12 cellular contexts compared by ENCODE assay signal in genomic region chr15:79872358-79873017, GRCh38. TPM values are rescaled to one million over a fixed set of nuclear protein-coding genes. Genes with fewer than 3 reads are reported as not detected.
DNase-seq lines count a peak whose midpoint lies in the region; ATAC-seq, FAIRE-seq and TF ChIP-seq lines count a peak whose summit lies in the region.
"Had no signal": no experiment of that assay in that cellular context is flagged by ENCODE, and none has a peak within 500 bp of the region (broad histone marks: within the 10 kb centered on the region; RNA-seq: fewer than 3 reads in every experiment).

No MANE protein-coding gene starts in this region.

- H3K4me2 ChIP-seq in GM23338 (no peak overlapping the region), GM12878 (ENCODE audit: control insufficient read depth, insufficient read depth) (no peak overlapping the region)
- H3K4me2 ChIP-seq: PC-9 had no signal

- peaks cover 9% of the 10 kb centered on the region; the same call in 1 of the 2 replicates for H3K9me2 ChIP-seq in GM23338 (ENCODE audit: insufficient read depth)

- H3K4me3 ChIP-seq in GM23338, result no peak overlapping the region
- no peak overlapping the region for H3K4me3 ChIP-seq in GM12878
- no peak overlapping the region for H3K4me3 ChIP-seq in heart right ventricle
- no peak overlapping the region for H3K4me3 ChIP-seq in psoas muscle
- H3K4me3 ChIP-seq: gastrocnemius medialis, K562, PC-9 had no signal

- no peak for FAIRE-seq in GM12878 (lab: Jason Lieb, UNC)
- FAIRE-seq: K562 had no signal

- no peak overlapping the region for H3K27ac ChIP-seq in GM23338 (ENCODE audit: low read depth)
- no peak overlapping the region for H3K27ac ChIP-seq in GM12878 (ENCODE audit: control insufficient read depth, insufficient read depth)
- peak overlapping the region in 1 of 10 donors; percentile 42 for H3K27ac ChIP-seq in heart right ventricle
- H3K27ac ChIP-seq in psoas muscle, result no peak overlapping the region
- H3K27ac ChIP-seq: gastrocnemius medialis, PC-9 had no signal

- TF ChIP-seq RAD21 in GM12878 (IDR thresholded peaks at IDR 0.05; ENCODE audit: insufficient read depth, low read depth, low read length), result no peak

- no peaks in the 10 kb centered on the region for H3K27me3 ChIP-seq in GM23338 (ENCODE audit: insufficient read depth)
- H3K27me3 ChIP-seq in GM12878 (replicated peaks in 1 of 2; ENCODE audit: control insufficient read depth in 2 of 2, insufficient read depth in 2 of 2, low read length in 1 of 2), result no peaks in the 10 kb centered on the region
- H3K27me3 ChIP-seq in heart right ventricle, result no peaks in the 10 kb centered on the region
- H3K27me3 ChIP-seq in psoas muscle (ENCODE audit: insufficient read depth in 3 of 3, low read length in 2 of 3), result no peaks in the 10 kb centered on the region
- H3K27me3 ChIP-seq: gastrocnemius medialis had no signal

- H3K36me3 ChIP-seq in GM23338 (ENCODE audit: insufficient read depth) (peaks cover 32% of the 10 kb centered on the region), GM12878 (ENCODE audit: control insufficient read depth in 2 of 2, insufficient read depth in 2 of 2, low read length in 1 of 2) (peaks cover 8 to 12% of the 10 kb centered on the region in 2 experiments), heart right ventricle (peaks cover 0 to 70% (median 3%) of the 10 kb centered on the region in 9 donors), psoas muscle (ENCODE audit: insufficient read depth in 1 of 2, low read depth in 1 of 2) (peaks cover 8% of the 10 kb centered on the region in 2 donors)

- 79% methylated on average over 8 of the region's 8 CpGs for WGBS in GM12878 (ENCODE audit: insufficient coverage, insufficient replicate concordance, low lambda C conversion rate, missing lambda C conversion rate)
- 84 to 89% methylated on average over 8 of the region's 8 CpGs for WGBS in heart right ventricle, 2 donors
- 86 to 92% (median 88%) methylated on average over 8 of the region's 8 CpGs for WGBS in psoas muscle, 3 donors

- H4K20me1 ChIP-seq in GM23338 (replicated peaks; ENCODE audit: insufficient read depth), result no peaks in the 10 kb centered on the region
- H4K20me1 ChIP-seq in GM12878 (ENCODE audit: control insufficient read depth, insufficient read depth), result no peaks in the 10 kb centered on the region

- TF ChIP-seq POLR2A in GM12878 (IDR thresholded peaks at IDR 0.05; ENCODE audit: low read depth, low read length), result no peak

- no peaks in the 10 kb centered on the region for H3K27me3 Mint-ChIP-seq in GM23338 (ENCODE audit: insufficient read depth, low read depth, poor library complexity)

- POLR2A ChIA-PET in GM12878 (lab: Charles Lee), result interaction anchor here (0.6 to 0.7 kb wide), 2 partner anchors 70 to 85 kb away, joined by 4 read pairs; no protein-coding TSS in a partner anchor

- no peak for TF ChIP-seq EP300 in GM12878 (IDR thresholded peaks at IDR 0.05; ENCODE audit: borderline replicate concordance in 1 of 2, control insufficient read depth in 1 of 2, low read depth in 2 of 2, low read length in 2 of 2)

- peaks cover 55% of the 10 kb centered on the region for H3K36me3 Mint-ChIP-seq in GM23338 (ENCODE audit: low read depth)

- CTCF ChIA-PET in GM12878 (lab: Yijun Ruan, JAX), result interaction anchor here (0.6 to 6.8 kb wide), 2 partner anchors 18 to 31 kb away, joined by 3 to 32 read pairs; no protein-coding TSS in a partner anchor

- no peak overlapping the region for H3K9ac ChIP-seq in GM12878 (ENCODE audit: control insufficient read depth, insufficient read depth, low read length)

- peak; percentile 28 for DNase-seq in GM23338 (ENCODE audit: low spot score)
- peak; percentile 8 for DNase-seq in RKO (ENCODE audit: low spot score)
- no peak for DNase-seq in GM12878 (ENCODE audit: low read depth, low spot score)
- DNase-seq in non-pigmented ciliary epithelial cell (ENCODE audit: low read depth), result peak; percentile 72
- no peak for DNase-seq in heart right ventricle
- DNase-seq in psoas muscle, result no peak
- no peak for DNase-seq in COR-L47 (lab: John Stamatoyannopoulos, UW)
- DNase-seq: gastrocnemius medialis, PC-9 had no signal

- H3K9me3 ChIP-seq in GM12878 (replicated peaks; ENCODE audit: control insufficient read depth, insufficient read depth, low read length) (peaks cover 18% of the 10 kb centered on the region), heart right ventricle (peaks cover 0 to 42% (median 16%) of the 10 kb centered on the region in 11 donors), psoas muscle (peaks cover 18% of the 10 kb centered on the region)
- H3K9me3 ChIP-seq: gastrocnemius medialis had no signal

- SMC1A ChIA-PET in GM12878 (lab: Charles Lee; ENCODE audit: uncharacterized antibody, unreplicated experiment), result interaction anchor here (0.7 to 2.3 kb wide), 3 partner anchors 18 to 536 kb away, joined by 3 to 6 read pairs (median 4); no protein-coding TSS in a partner anchor

- in situ Hi-C loops in GM12878 (cut with MboI), result no loop called here

- no peaks in the 10 kb centered on the region for H3K4me1 ChIP-seq in GM23338 (ENCODE audit: insufficient read depth)
- H3K4me1 ChIP-seq in GM12878 (ENCODE audit: control insufficient read depth, insufficient read depth, low read length), result no peaks in the 10 kb centered on the region
- H3K4me1 ChIP-seq in heart right ventricle, result peaks cover 0 to 10% (median 0%) of the 10 kb centered on the region in 9 donors
- H3K4me1 ChIP-seq in psoas muscle, result no peaks in the 10 kb centered on the region
- H3K4me1 ChIP-seq: gastrocnemius medialis had no signal

- H2AFZ ChIP-seq in GM23338 (no peak overlapping the region), GM12878 (ENCODE audit: control insufficient read depth, low read depth, low read length) (no peak overlapping the region)
- H2AFZ ChIP-seq: PC-9 had no signal

- intact Hi-C loops in GM12878 (cut with micrococcal nuclease; ENCODE audit: unreplicated experiment) (no loop called here), heart right ventricle (cut with DNase I) (no loop called here), psoas muscle (cut with DNase I) (no loop called here)

- ATAC-seq in GM23338 (peak; percentile 73), GM12878 (peak; percentile 54), HG02623 (IDR thresholded peaks at IDR 0.05; ENCODE audit: unreplicated experiment) (no peak), heart right ventricle (no peak), psoas muscle (no peak)
- ATAC-seq: gastrocnemius medialis, K562 had no signal

- H3K79me2 ChIP-seq in GM23338 (replicated peaks; ENCODE audit: insufficient read depth) (peaks cover 44% of the 10 kb centered on the region), GM12878 (ENCODE audit: control insufficient read depth, insufficient read depth, low read length) (no peaks in the 10 kb centered on the region)

- no peak overlapping the region for H3K4me3 Mint-ChIP-seq in GM23338
- H3K4me3 Mint-ChIP-seq: neural crest cell had no signal

- peaks cover 39% of the 10 kb centered on the region for H3K9me3 Mint-ChIP-seq in GM23338

- no peak for TF ChIP-seq CTCF in GM23338 (conservative IDR thresholded peaks at IDR 0.05; ENCODE audit: low read depth in 2 of 2)
- TF ChIP-seq CTCF in GM12878 (IDR thresholded peaks at IDR 0.05 in 2 of 3, conservative IDR thresholded peaks at IDR 0.05 in 1 of 3; ENCODE audit: control insufficient read depth in 2 of 3, extremely low read depth in 1 of 3, insufficient read depth in 1 of 3, low read depth in 3 of 3, low read length in 3 of 3), result no peak
- no peak for TF ChIP-seq CTCF in heart right ventricle (IDR thresholded peaks at IDR 0.05)
- no peak for TF ChIP-seq CTCF in psoas muscle (IDR thresholded peaks at IDR 0.05)

- no peaks in the 10 kb centered on the region for H3F3A ChIP-seq in GM23338 (replicated peaks; ENCODE audit: low read depth)

- no TSS peak for BruUV-seq in GM12878 (replicated peaks; lab: Mats Ljungman, UMichigan)

- peak overlapping the region; percentile 70; the same call in 1 of the 2 replicates for H3K27ac Mint-ChIP-seq in GM23338

- RAD21 ChIA-PET in GM12878 (lab: Charles Lee; ENCODE audit: unreplicated experiment), result no interaction called here

- peaks cover 7% of the 10 kb centered on the region; the same call in 2 of the 3 replicates for H3K4me1 Mint-ChIP-seq in GM23338

TF ChIP-seq in GM12878, 131 proteins besides CTCF, POLR2A, EP300 and RAD21 (continues in another document):
- no peak for TF ChIP-seq RCOR1 (conservative IDR thresholded peaks at IDR 0.05; ENCODE audit: low read depth, low read length)
- no peak for TF ChIP-seq E2F4 (IDR thresholded peaks at IDR 0.05; ENCODE audit: low read depth, low read length)

RNA-seq across cellular contexts. Expression of gene MTHFS, which starts 24.3 kb away (rescaled TPM):
- 33.2 and 36.4 TPM in 2 replicates for total RNA-seq in GM23338 (2014; rRNA removed; shearing (Covaris generic))
- 62.0 and 72.4 TPM in 2 replicates for polyA plus RNA-seq in GM23338 (2016; fragmentation: Nextera tagmentation; extraction: Ambion mirVana)
- 18.0 and 20.7 TPM in 2 replicates for total RNA-seq in GM12878 (2013; cell fraction: nucleolus; rRNA removed)
- 24.0 and 26.8 TPM in 2 replicates for total RNA-seq in GM12878 (2014; rRNA removed)
- 25.3 and 26.9 TPM in 2 replicates for total RNA-seq in GM12878 (2014; rRNA removed; fragmentation: Illumina TruSeq; extraction: Trizol)
- 35.3 and 38.4 TPM in 2 replicates for total RNA-seq in GM12878 (2021)
- polyA plus RNA-seq in GM12878 (2011; ENCODE audit: low read depth), result 16.9 TPM
- polyA plus RNA-seq in GM12878 (2011; rRNA removed), result 38.4 and 38.5 TPM in 2 replicates
- polyA plus RNA-seq in GM12878 (2011; cell fraction: cytosol; rRNA removed), result 26.7 and 34.1 TPM in 2 replicates
- polyA plus RNA-seq in GM12878 (2011; cell fraction: nucleus; rRNA removed), result 13.9 and 16.3 TPM in 2 replicates
- polyA plus RNA-seq in GM12878 (2012), result 21.6 and 24.8 TPM in 2 replicates
- 22.4 and 28.4 TPM in 2 replicates for polyA plus RNA-seq in GM12878 (2014; fragmentation: Illumina TruSeq; extraction: Trizol)
- polyA plus RNA-seq in GM12878 (2014; fragmentation: Nextera tagmentation; extraction: Ambion mirVana), result 10 to 100 TPM; 14.0 to 24.5 TPM
- polyA plus RNA-seq in GM12878 (2014; rRNA removed), result 44.3 and 49.0 TPM in 2 replicates
- 10 to 100 TPM; 78.9 to 81.9 TPM for polyA plus RNA-seq in GM12878 (2016; fragmentation: Nextera tagmentation; extraction: Ambion mirVana)
- polyA minus RNA-seq in GM12878 (2011; rRNA and poly(A)+ RNA removed), result 7.6 and 18.4 TPM in 2 replicates
- polyA minus RNA-seq in GM12878 (2011; cell fraction: cytosol; rRNA and poly(A)+ RNA removed), result 7.5 and 9.8 TPM in 2 replicates
- 9.1 and 10.6 TPM in 2 replicates for polyA minus RNA-seq in GM12878 (2011; cell fraction: nucleus; rRNA and poly(A)+ RNA removed)
- total RNA-seq in heart right ventricle, result 10 to 100 TPM; 10.1 to 25.6 (median 19.3) TPM
- 10 to 100 TPM; 37.5 to 38.5 TPM for polyA plus RNA-seq in heart right ventricle
- total RNA-seq in psoas muscle, result 10 to 100 TPM in 3 of 4 donors, 1 to 10 TPM in 1; 7.8 to 17.1 (median 15.2) TPM
- polyA plus RNA-seq in psoas muscle, result 10 to 100 TPM; 16.2 to 30.5 (median 19.7) TPM

Comparison
In these comparisons a context has a peak if more than half of its experiments do, and no peak if none do; other contexts are left out.
1. ATAC-seq: peak in GM23338 (single experiment) and GM12878 (single experiment); none in HG02623 (single experiment), heart right ventricle (0 of 8) and psoas muscle (0 of 4).
2. DNase-seq: peak in GM23338 (single experiment), RKO (single experiment) and non-pigmented ciliary epithelial cell (single experiment); none in GM12878 (single experiment), heart right ventricle (0 of 2), psoas muscle (0 of 2) and COR-L47 (single experiment).